17 cellular contexts compared by ENCODE assay signal in genomic region chr5:66142417-66142816, GRCh38. TPM values are rescaled to one million over a fixed set of nuclear protein-coding genes. Genes with fewer than 3 reads are reported as not detected.
DNase-seq lines count a peak whose midpoint lies in the region; ATAC-seq and TF ChIP-seq lines count a peak whose summit lies in the region.
"Had no signal": no experiment of that assay in that cellular context is flagged by ENCODE, and none has a peak within 500 bp of the region (broad histone marks: within the 10 kb centered on the region; RNA-seq: fewer than 3 reads in every experiment).

No MANE protein-coding gene starts in this region.

- peaks cover 13% of the 10 kb centered on the region for H3K36me3 Mint-ChIP-seq in stimulated activated naive CD8-positive, alpha-beta T cell treated with anti-CD3 and anti-CD28 coated beads, Interleukin-15, Interleukin-2, amounts not matched to agents 100 ng/mL and 50 ng/mL, for 24 hours (ENCODE audit: low read depth)
- H3K36me3 Mint-ChIP-seq in T-helper 17 cell (ENCODE audit: low read depth) (peaks cover 5% of the 10 kb centered on the region), memory B cell (peaks cover 3% of the 10 kb centered on the region)

- H3K4me3 Mint-ChIP-seq in stimulated activated naive CD8-positive, alpha-beta T cell treated with anti-CD3 and anti-CD28 coated beads, Interleukin-15, Interleukin-2, amounts not matched to agents 100 ng/mL and 50 ng/mL, for 24 hours = peak overlapping the region; percentile 24
- H3K4me3 Mint-ChIP-seq in T-helper 17 cell (peak overlapping the region; percentile 15), memory B cell (no peak overlapping the region)

- BruUV-seq in PC-3 (replicated peaks; lab: Mats Ljungman, UMichigan) (no TSS peak), A673 (replicated peaks; lab: Mats Ljungman, UMichigan) (no TSS peak)

- no peak overlapping the region for H2AFZ ChIP-seq in PC-3 (ENCODE audit: low read length)

- peaks cover 31% of the 10 kb centered on the region for H3K79me2 ChIP-seq in PC-3 (ENCODE audit: low read length)

- no peaks in the 10 kb centered on the region for H3K9me3 Mint-ChIP-seq in stimulated activated naive CD8-positive, alpha-beta T cell treated with anti-CD3 and anti-CD28 coated beads, Interleukin-15, Interleukin-2, amounts not matched to agents 100 ng/mL and 50 ng/mL, for 24 hours
- no peaks in the 10 kb centered on the region for H3K9me3 Mint-ChIP-seq in memory B cell
- H3K9me3 Mint-ChIP-seq: GM23338 had no signal

- no peak overlapping the region for H3K9ac ChIP-seq in PC-3 (ENCODE audit: low read length)

- intact Hi-C loops in PC-3 (cut with micrococcal nuclease) = loop anchor here (10.0 kb wide), 2 partner anchors 218 to 378 kb away; partner anchors contain the start of gene ERBIN
- intact Hi-C loops in A673 (cut with micrococcal nuclease; ENCODE audit: unreplicated experiment) = loop anchor here (5.0 to 10.0 kb wide), 3 partner anchors 215 to 518 kb away; partner anchors contain the start of genes ERBIN, NLN, SGTB and SHLD3

- no peaks in the 10 kb centered on the region for H3K9me2 ChIP-seq in PC-3 (replicated peaks; ENCODE audit: low read length)

- no peak overlapping the region for H3K4me2 ChIP-seq in PC-3 (ENCODE audit: low read length)

- H3K4me1 ChIP-seq in PC-3 (ENCODE audit: insufficient read depth, low read length) (no peaks in the 10 kb centered on the region), A673 (ENCODE audit: insufficient read depth, low read length, poor library complexity, severe bottlenecking) (peaks cover 11% of the 10 kb centered on the region)

- TF ChIP-seq CTCF in PC-3 (conservative IDR thresholded peaks at IDR 0.05; ENCODE audit: low read depth, low read length) = no peak
- TF ChIP-seq CTCF in A673 (conservative IDR thresholded peaks at IDR 0.05; ENCODE audit: low read depth, low read length) = no peak

- H3K27me3 Mint-ChIP-seq in stimulated activated naive CD8-positive, alpha-beta T cell treated with anti-CD3 and anti-CD28 coated beads, Interleukin-15, Interleukin-2, amounts not matched to agents 100 ng/mL and 50 ng/mL, for 24 hours = no peaks in the 10 kb centered on the region
- no peaks in the 10 kb centered on the region for H3K27me3 Mint-ChIP-seq in T-helper 17 cell
- no peaks in the 10 kb centered on the region for H3K27me3 Mint-ChIP-seq in memory B cell

- no peak overlapping the region for H3K27ac ChIP-seq in PC-3 (ENCODE audit: low read length)
- H3K27ac ChIP-seq in A673 (ENCODE audit: low read depth, low read length, poor library complexity, severe bottlenecking) = no peak overlapping the region

- H3K9me3 ChIP-seq in T-helper 17 cell (ENCODE audit: control insufficient read depth, low read length, poor library complexity, severe bottlenecking) (no peaks in the 10 kb centered on the region), PC-3 (ENCODE audit: low read length) (no peaks in the 10 kb centered on the region), A673 (ENCODE audit: low read depth, low read length, poor library complexity, severe bottlenecking) (no peaks in the 10 kb centered on the region)
- H3K9me3 ChIP-seq: thoracic aorta had no signal

- peaks cover 6% of the 10 kb centered on the region; the same call in 1 of the 2 replicates for H4K20me1 ChIP-seq in PC-3 (ENCODE audit: low read length)

- H3K27ac Mint-ChIP-seq in stimulated activated naive CD8-positive, alpha-beta T cell treated with anti-CD3 and anti-CD28 coated beads, Interleukin-15, Interleukin-2, amounts not matched to agents 100 ng/mL and 50 ng/mL, for 24 hours = peak overlapping the region; percentile 22
- H3K27ac Mint-ChIP-seq in T-helper 17 cell (peak overlapping the region; percentile 39), memory B cell (peak overlapping the region; percentile 100)
- H3K27ac Mint-ChIP-seq: GM23338 had no signal

- ATAC-seq in stimulated activated naive CD8-positive, alpha-beta T cell treated with anti-CD3 and anti-CD28 coated beads, Interleukin-15, Interleukin-2, amounts not matched to agents 100 U/mL and 50 U/mL, for 24 hours = no peak
- ATAC-seq in T-helper 17 cell (no peak), memory B cell (ENCODE audit: low read depth) (no peak), PC-3 (no peak)
- ATAC-seq: GM23338 had no signal

- peaks cover 54% of the 10 kb centered on the region for H3K4me1 Mint-ChIP-seq in stimulated activated naive CD8-positive, alpha-beta T cell treated with anti-CD3 and anti-CD28 coated beads, Interleukin-15, Interleukin-2, amounts not matched to agents 100 ng/mL and 50 ng/mL, for 24 hours (ENCODE audit: low read depth)
- peaks cover 21% of the 10 kb centered on the region for H3K4me1 Mint-ChIP-seq in T-helper 17 cell
- H3K4me1 Mint-ChIP-seq in memory B cell = peaks cover 17% of the 10 kb centered on the region

- CTCF ChIA-PET in PC-3 (lab: Charles Lee) = no interaction called here
- CTCF ChIA-PET in A673 (lab: Charles Lee) = no interaction called here

- no peak overlapping the region for H3K4me3 ChIP-seq in PC-3 (ENCODE audit: low read length)
- no peak overlapping the region for H3K4me3 ChIP-seq in A673 (ENCODE audit: low read depth, low read length, poor library complexity, severe bottlenecking)
- H3K4me3 ChIP-seq: thoracic aorta had no signal

- no peaks in the 10 kb centered on the region for H3F3A ChIP-seq in PC-3 (ENCODE audit: low read length, unreplicated experiment)

- H3K27me3 ChIP-seq in PC-3 (ENCODE audit: low read length) (no peaks in the 10 kb centered on the region), A673 (replicated peaks; ENCODE audit: insufficient read depth, low read depth, low read length, poor library complexity) (no peaks in the 10 kb centered on the region)

- H3K36me3 ChIP-seq in PC-3 (ENCODE audit: low read depth, low read length) = no peaks in the 10 kb centered on the region
- H3K36me3 ChIP-seq in A673 (ENCODE audit: insufficient read depth, low read length, poor library complexity, severe bottlenecking) = no peaks in the 10 kb centered on the region
- H3K36me3 ChIP-seq: thoracic aorta had no signal

- no peak for DNase-seq in stimulated activated naive CD8-positive, alpha-beta T cell treated with anti-CD3 and anti-CD28 coated beads, Interleukin-15, Interleukin-2, amounts not matched to agents 100 U/mL and 50 U/mL, for 24 hours
- no peak for DNase-seq in T-helper 17 cell
- no peak for DNase-seq in memory B cell (ENCODE audit: low spot score in 2 of 2)
- DNase-seq in PC-3 = no peak
- DNase-seq in GM03348 (ENCODE audit: low spot score) = no peak
- no peak for DNase-seq in A673 (ENCODE audit: low spot score)
- DNase-seq: amygdala; Calu3; foreskin melanocyte; NCI-H1417; NCI-H2107; NCI-H510A; retina; stimulated activated CD4-positive, alpha-beta T cell treated with anti-CD3 and anti-CD28 coated beads, Interleukin-15, amount 100 ng/mL, for 24 hours had no signal

- POLR2A ChIA-PET in PC-3 (lab: Charles Lee; ENCODE audit: unreplicated experiment) = no interaction called here
- POLR2A ChIA-PET in A673 (lab: Charles Lee; ENCODE audit: low non-redundant PET) = no interaction called here

RNA-seq across cellular contexts. Expression of gene SREK1, which starts 1.7 kb away (rescaled TPM):
- 100 to 1,000 TPM; 151 to 154 TPM for total RNA-seq in T-helper 17 cell
- total RNA-seq in PC-3 (2014; rRNA removed) = 34.8 and 43.1 TPM in 2 replicates
- total RNA-seq in A673 (2021) = 82.4 and 95.9 TPM in 2 replicates

Comparison
In these comparisons a context has a peak if more than half of its experiments do, and no peak if none do; other contexts are left out.
1. H3K27ac Mint-ChIP-seq: peak in every context shown above with its lines; median percentile 100 in memory B cell; 39 in T-helper 17 cell; 22 in stimulated activated naive CD8-positive, alpha-beta T cell treated with anti-CD3 and anti-CD28 coated beads, Interleukin-15, Interleukin-2, amounts not matched to agents 100 ng/mL and 50 ng/mL, for 24 hours.